Comparison of ENCODE assay signal across 8 cellular contexts in genomic region chr4:105146286-105147219, GRCh38. TPM values are rescaled to one million over a fixed set of nuclear protein-coding genes. Genes with fewer than 3 reads are reported as not detected.
DNase-seq lines count a peak whose midpoint lies in the region; ATAC-seq and TF ChIP-seq lines count a peak whose summit lies in the region.

Gene TET2, plus strand, starts transcription at chr4:105146876. Its CDS starts 87,067 bp downstream, at chr4:105233943.

- TF ChIP-seq EP300 in suprapubic skin (IDR thresholded peaks at IDR 0.05): no peak

- peaks cover 37% of the 10 kb centered on the region for H3K4me1 ChIP-seq in suprapubic skin

- no peaks in the 10 kb centered on the region for H3K27me3 ChIP-seq in suprapubic skin

- POLR2A ChIA-PET in GM10248 (lab: Yijun Ruan, JAX): no interaction called here

- TF ChIP-seq CTCF in GM10248 (IDR thresholded peaks at IDR 0.05; ENCODE audit: control extremely low read depth, extremely low read depth, low read depth, missing control alignments): no peak
- TF ChIP-seq CTCF in NB4 (IDR thresholded peaks at IDR 0.05; ENCODE audit: low read depth, low read length): no peak
- no peak for TF ChIP-seq CTCF in omental fat pad (IDR thresholded peaks at IDR 0.05)
- no peak for TF ChIP-seq CTCF in suprapubic skin (IDR thresholded peaks at IDR 0.05)

- H3K4me3 ChIP-seq in NB4 (ENCODE audit: low read depth, low read length) (peak within 1 kb of the TSS; percentile 99), suprapubic skin (peak within 1 kb of the TSS; percentile 79)

- H3K27ac Mint-ChIP-seq in activated naive CD4-positive, alpha-beta T cell treated with anti-CD3 and anti-CD28 coated beads, Interleukin-2, amount 50 U/mL, for 72 hours: peak within 1 kb of the TSS; percentile 99 to 100

- H3K9me3 ChIP-seq in suprapubic skin: no peaks in the 10 kb centered on the region

- H3K9me3 Mint-ChIP-seq in activated naive CD4-positive, alpha-beta T cell treated with anti-CD3 and anti-CD28 coated beads, Interleukin-2, amount 50 U/mL, for 72 hours: no peaks in the 10 kb centered on the region

- 0% methylated on average over 31 of the region's 79 CpGs for WGBS in suprapubic skin

- DNase-seq in GM10248 (ENCODE audit: extremely low spot score) (peak; percentile 89), NB4 (ENCODE audit: low read depth) (peak; percentile 88), SKM-1 (lab: John Stamatoyannopoulos, UW; ENCODE audit: unreplicated experiment) (peak; percentile 76), glomerular visceral epithelial cell (ENCODE audit: extremely low spot score) (peak; percentile 88), omental fat pad (ENCODE audit: low spot score) (peak; percentile 28), suprapubic skin (ENCODE audit: low spot score in 2 of 2) (peak; percentile 82 to 83)
- peak; percentile 79 to 82 for DNase-seq in activated naive CD4-positive, alpha-beta T cell treated with anti-CD3 and anti-CD28 coated beads, Interleukin-2, amount 50 U/mL, for 72 hours (ENCODE audit: low spot score in 2 of 2)

- CTCF ChIA-PET in GM10248 (lab: Yijun Ruan, JAX): interaction anchor here (0.8 to 1.4 kb wide), 4 partner anchors 14 to 327 kb away, joined by 3 to 4 read pairs (median 3); partner anchors contain the start of gene PPA2

- peaks cover 24 to 27% of the 10 kb centered on the region in 2 donors for H3K36me3 Mint-ChIP-seq in activated naive CD4-positive, alpha-beta T cell treated with anti-CD3 and anti-CD28 coated beads, Interleukin-2, amount 50 U/mL, for 72 hours

- peak within 1 kb of the TSS; percentile 92 for H3K27ac ChIP-seq in suprapubic skin

- ATAC-seq in HG02571 (IDR thresholded peaks at IDR 0.05; ENCODE audit: unreplicated experiment) (peak; percentile 80), omental fat pad (ENCODE audit: low FRiP score) (peak; percentile 82)
- ATAC-seq in activated naive CD4-positive, alpha-beta T cell treated with anti-CD3 and anti-CD28 coated beads, Interleukin-2, amount 50 U/mL, for 72 hours: peak; percentile 92 to 94

- H3K36me3 ChIP-seq in suprapubic skin: no peaks in the 10 kb centered on the region

- peak; percentile 27 for TF ChIP-seq POLR2A in NB4 (IDR thresholded peaks at IDR 0.05; ENCODE audit: extremely low read depth, insufficient read length)
- peak in 1 of 2 donors; percentile 60 for TF ChIP-seq POLR2A in suprapubic skin (IDR thresholded peaks at IDR 0.05)

RNA-seq across cellular contexts. Expression of gene TET2, which starts in this region (rescaled TPM):
- 10 to 100 TPM; 41.5 to 46.8 TPM for total RNA-seq in activated naive CD4-positive, alpha-beta T cell treated with anti-CD3 and anti-CD28 coated beads, Interleukin-2, amount 50 U/mL, for 72 hours
- total RNA-seq in omental fat pad: 10 to 100 TPM; 17.7 to 36.7 (median 22.1) TPM
- total RNA-seq in suprapubic skin: 10 to 100 TPM; 31.9 to 69.0 (median 39.5) TPM

Comparison
In these comparisons a context has a peak if more than half of its experiments do, and no peak if none do; other contexts are left out.
1. Peak in every context shown above with its lines: DNase-seq, ATAC-seq, H3K4me3 ChIP-seq and H3K27ac ChIP-seq.
2. DNase-seq: peak in every context shown above with its lines; median percentile 89 in GM10248; 88 in NB4; 88 in glomerular visceral epithelial cell; 82 in suprapubic skin; 80 in activated naive CD4-positive, alpha-beta T cell treated with anti-CD3 and anti-CD28 coated beads, Interleukin-2, amount 50 U/mL, for 72 hours; 76 in SKM-1; 28 in omental fat pad.